In genomic region chr12:7837366-7837765, GRCh38 we compare ENCODE assay signal across 27 cellular contexts. TPM values are rescaled to one million over a fixed set of nuclear protein-coding genes. Genes with fewer than 3 reads are reported as not detected.
DNase-seq lines count a peak whose midpoint lies in the region; ATAC-seq, FAIRE-seq and TF ChIP-seq lines count a peak whose summit lies in the region.
"Had no signal": no experiment of that assay in that cellular context is flagged by ENCODE, and none has a peak within 500 bp of the region (broad histone marks: within the 10 kb centered on the region; RNA-seq: fewer than 3 reads in every experiment).

No MANE protein-coding gene starts in this region.

- TF ChIP-seq CTCF in lower lobe of right lung (IDR thresholded peaks at IDR 0.05) (no peak), upper lobe of right lung (IDR thresholded peaks at IDR 0.05) (no peak)

- 75 to 83% (median 81%) methylated on average over 5 to 6 of the region's 6 CpGs for WGBS in small intestine, 3 donors

- intact Hi-C loops in Right ventricle myocardium superior (cut with DNase I) = no loop called here
- intact Hi-C loops in left cardiac atrium (cut with DNase I) = no loop called here
- intact Hi-C loops in lower lobe of right lung (cut with DNase I) = no loop called here
- intact Hi-C loops in upper lobe of right lung (cut with DNase I) = no loop called here

- H3K27ac ChIP-seq in lower lobe of right lung = no peak overlapping the region
- H3K27ac ChIP-seq in upper lobe of right lung = no peak overlapping the region
- no peak overlapping the region for H3K27ac ChIP-seq in small intestine (ENCODE audit: low read depth in 1 of 2, low read length in 1 of 2)
- H3K27ac ChIP-seq: SK-N-MC had no signal

- ATAC-seq in Right ventricle myocardium superior (ENCODE audit: poor library complexity) = no peak
- no peak for ATAC-seq in left cardiac atrium
- no peak for ATAC-seq in lower lobe of right lung
- peak; percentile 36 for ATAC-seq in upper lobe of right lung
- no peak for ATAC-seq in GM21360 (IDR thresholded peaks at IDR 0.05; ENCODE audit: unreplicated experiment)
- ATAC-seq: T-cell had no signal

- FAIRE-seq in small intestine (lab: Jason Lieb, UNC) = no peak
- FAIRE-seq: RCC 7860 had no signal

- H3K9me3 ChIP-seq in lower lobe of right lung = no peaks in the 10 kb centered on the region
- no peaks in the 10 kb centered on the region for H3K9me3 ChIP-seq in upper lobe of right lung
- no peaks in the 10 kb centered on the region for H3K9me3 ChIP-seq in small intestine (ENCODE audit: control insufficient read depth, low read depth)

- H3K4me3 ChIP-seq in lower lobe of right lung (no peak overlapping the region), upper lobe of right lung (no peak overlapping the region), small intestine (ENCODE audit: low read depth in 1 of 2, low read length in 2 of 2) (no peak overlapping the region)
- H3K4me3 ChIP-seq: SK-N-MC had no signal

- H3K27me3 ChIP-seq in lower lobe of right lung (ENCODE audit: low read depth) (no peaks in the 10 kb centered on the region), upper lobe of right lung (no peaks in the 10 kb centered on the region), small intestine (ENCODE audit: control insufficient read depth in 2 of 2, insufficient read depth in 2 of 2, low read length in 2 of 2) (peaks cover 0 to 2% of the 10 kb centered on the region in 2 donors)

- H3K36me3 ChIP-seq in lower lobe of right lung (no peaks in the 10 kb centered on the region), upper lobe of right lung (no peaks in the 10 kb centered on the region), small intestine (ENCODE audit: control insufficient read depth in 2 of 2, insufficient read depth in 2 of 2, low read length in 2 of 2) (no peaks in the 10 kb centered on the region)

- no peaks in the 10 kb centered on the region for H3K4me1 ChIP-seq in lower lobe of right lung
- H3K4me1 ChIP-seq in upper lobe of right lung = no peaks in the 10 kb centered on the region
- H3K4me1 ChIP-seq in small intestine (ENCODE audit: control insufficient read depth in 2 of 2, insufficient read depth in 1 of 2, low read depth in 1 of 2, low read length in 1 of 2) = no peaks in the 10 kb centered on the region

- DNase-seq in Right ventricle myocardium superior (peak; percentile 52), left cardiac atrium (no peak), SIG-M5 (lab: John Stamatoyannopoulos, UW) (peak; percentile 20), lower lobe of right lung (peak; percentile 81), upper lobe of right lung (peak; percentile 79), small intestine (no peak), DMS79 (lab: John Stamatoyannopoulos, UW) (no peak)
- DNase-seq: 8988T, AML-193, C1 segment of cervical spinal cord, DMS53, EL, GF-D8, H7, Karpas-422, NCI-H1105 treated with DMSO at 0.1 percent for 48 hours, NCI-H1694, NCI-H2081, NCI-H2171, NCI-H524 treated with DMSO at 0.1 percent for 48 hours, NCI-H82, OCI-M1 had no signal

RNA-seq across cellular contexts. Expression of gene SLC2A14, which starts 35.3 kb away (rescaled TPM):
- total RNA-seq in Right ventricle myocardium superior (not detected), left cardiac atrium (1 to 10 TPM in 1 of 2 donors, under 1 TPM in 1; 0.29 to 1.3 TPM), lower lobe of right lung (not detected), upper lobe of right lung (not detected)
- polyA plus RNA-seq in small intestine = under 1 TPM in 2 of 3 donors, not detected in 1; 0.03 to 0.22 TPM
- total RNA-seq: M059J had no signal

RNA-seq across cellular contexts. Expression of gene NANOG, which starts 48.2 kb away (rescaled TPM):
- total RNA-seq in Right ventricle myocardium superior (not detected), left cardiac atrium (not detected), lower lobe of right lung (not detected), upper lobe of right lung (not detected)
- polyA plus RNA-seq in small intestine = not detected
- total RNA-seq: M059J had no signal

Comparison
In these comparisons a context has a peak if more than half of its experiments do, and no peak if none do; other contexts are left out.
1. DNase-seq: peak in Right ventricle myocardium superior (single experiment), SIG-M5 (single experiment), lower lobe of right lung (single experiment) and upper lobe of right lung (single experiment); none in left cardiac atrium (single experiment), small intestine (single experiment) and DMS79 (single experiment).